24 cellular contexts compared by ENCODE assay signal in genomic region chr13:49366841-49367240, GRCh38.
DNase-seq lines count a peak whose midpoint lies in the region; TF ChIP-seq lines count a peak whose summit lies in the region.
"Had no signal": no experiment of that assay in that cellular context is flagged by ENCODE, and none has a peak within 500 bp of the region (broad histone marks: within the 10 kb centered on the region; RNA-seq: fewer than 3 reads in every experiment).

No MANE protein-coding gene starts in this region.

- TF ChIP-seq CTCF in fibroblast of pulmonary artery (IDR thresholded peaks at IDR 0.05; ENCODE audit: low read length, missing control alignments) (no peak), transverse colon (IDR thresholded peaks at IDR 0.05) (no peak), brain microvascular endothelial cell (IDR thresholded peaks at IDR 0.05; ENCODE audit: low read depth, low read length, missing control alignments) (no peak), left ventricle myocardium inferior (IDR thresholded peaks at IDR 0.05; ENCODE audit: borderline replicate concordance) (no peak)

- H3K79me2 ChIP-seq in GM23248 (ENCODE audit: insufficient read depth) = no peaks in the 10 kb centered on the region

- intact Hi-C loops in transverse colon (cut with DNase I; ENCODE audit: low total_unique reads) = no loop called here
- intact Hi-C loops in left ventricle myocardium inferior (cut with micrococcal nuclease) = no loop called here

- H3K9ac ChIP-seq in GM23248 = no peak overlapping the region

- no peak for TF ChIP-seq EP300 in transverse colon (IDR thresholded peaks at IDR 0.05; ENCODE audit: low read depth)

- H3K9me3 ChIP-seq in GM23248 (ENCODE audit: low read depth) = no peaks in the 10 kb centered on the region
- H3K9me3 ChIP-seq in transverse colon = peaks cover 10 to 12% of the 10 kb centered on the region in 2 donors
- H3K9me3 ChIP-seq in left ventricle myocardium inferior (replicated peaks) = peaks cover 18% of the 10 kb centered on the region
- H3K9me3 ChIP-seq: neutrophil had no signal

- no peak overlapping the region for H3K4me2 ChIP-seq in GM23248 (ENCODE audit: unreplicated experiment)

- no peaks in the 10 kb centered on the region for H3K9me2 ChIP-seq in GM23248 (ENCODE audit: insufficient read depth)

- H4K20me1 ChIP-seq in GM23248 (ENCODE audit: insufficient read depth) = no peaks in the 10 kb centered on the region

- peaks cover 8% of the 10 kb centered on the region; the same call in 1 of the 2 replicates for H3F3A ChIP-seq in GM23248 (ENCODE audit: insufficient read depth)

- no peaks in the 10 kb centered on the region for H3K27me3 ChIP-seq in GM23248 (replicated peaks; ENCODE audit: insufficient read depth)
- no peaks in the 10 kb centered on the region for H3K27me3 ChIP-seq in transverse colon
- H3K27me3 ChIP-seq in brain microvascular endothelial cell (replicated peaks) = no peaks in the 10 kb centered on the region
- no peaks in the 10 kb centered on the region for H3K27me3 ChIP-seq in left ventricle myocardium inferior (ENCODE audit: low read depth)
- H3K27me3 ChIP-seq: neutrophil, right lobe of liver had no signal

- H2AFZ ChIP-seq in GM23248 = no peak overlapping the region

- H3K4me1 ChIP-seq in GM23248 (ENCODE audit: insufficient read depth) = peaks cover 19% of the 10 kb centered on the region
- H3K4me1 ChIP-seq in transverse colon = peaks cover 0 to 16% (median 8%) of the 10 kb centered on the region in 4 donors
- peaks cover 14% of the 10 kb centered on the region for H3K4me1 ChIP-seq in left ventricle myocardium inferior
- H3K4me1 ChIP-seq: right lobe of liver had no signal

- H3K36me3 ChIP-seq in GM23248 (ENCODE audit: low read depth) (no peaks in the 10 kb centered on the region), transverse colon (peaks cover 0 to 7% (median 0%) of the 10 kb centered on the region in 4 donors), brain microvascular endothelial cell (replicated peaks) (no peaks in the 10 kb centered on the region), left ventricle myocardium inferior (peaks cover 33% of the 10 kb centered on the region)
- H3K36me3 ChIP-seq: neutrophil, right lobe of liver had no signal

- H3K4me3 ChIP-seq in GM23248 (no peak overlapping the region), fibroblast of pulmonary artery (replicated peaks; ENCODE audit: low read depth, low read length) (no peak overlapping the region), transverse colon (no peak overlapping the region), brain microvascular endothelial cell (ENCODE audit: low read depth, low read length) (no peak overlapping the region), left ventricle myocardium inferior (no peak overlapping the region)
- H3K4me3 ChIP-seq: right lobe of liver had no signal

- DNase-seq in GM23248 (peak; percentile 25), amniotic epithelial cell (ENCODE audit: low read depth) (peak; percentile 15), fibroblast of pulmonary artery (ENCODE audit: low read depth) (peak; percentile 34), transverse colon (no peak), brain microvascular endothelial cell (no peak), left ventricle myocardium inferior (no peak)
- no peak for DNase-seq in activated CD8-positive, alpha-beta memory T cell treated with anti-CD3 and anti-CD28 coated beads, Interleukin-2, amount 50 U/mL, for 4 hours
- DNase-seq: activated CD8-positive, alpha-beta T cell treated with anti-CD3 and anti-CD28 coated beads for 36 hours; activated naive CD4-positive, alpha-beta T cell treated with anti-CD3 and anti-CD28 coated beads for 36 hours; amygdala; Calu3; DMS79 treated with DMSO at 0.1 percent for 48 hours; effector CD4-positive, alpha-beta T cell; H7; MV-4-11; naive B cell; NCI-H1436 treated with DMSO at 0.1 percent for 48 hours; NCI-H226; NCI-H526 treated with DMSO at 0.1 percent for 48 hours; right lobe of liver; SIG-M5; stimulated activated CD4-positive, alpha-beta T cell treated with anti-CD3 and anti-CD28 coated beads, Interleukin-12 subunit alpha, Interleukin-12 subunit beta, amount 100 ng/mL, for 4 hours; stimulated activated CD4-positive, alpha-beta T cell treated with anti-CD3 and anti-CD28 coated beads, Interleukin-4, amount 100 ng/mL, for 1 hour had no signal

- H3K27ac ChIP-seq in GM23248 (no peak overlapping the region), transverse colon (peak overlapping the region; percentile 8 to 69 (median 61)), brain microvascular endothelial cell (no peak overlapping the region), left ventricle myocardium inferior (replicated peaks) (no peak overlapping the region)
- H3K27ac ChIP-seq: neutrophil had no signal

- in situ Hi-C loops in GM23248 (cut with MboI) = no loop called here
- in situ Hi-C loops in transverse colon (cut with MboI; ENCODE audit: low pct_ligation_motif_present in 1 of 4, low pct_unique_long_range_greater_than_20kb in 1 of 4, low sequenced_read_pairs in 3 of 4) = no loop called here
- in situ Hi-C loops in brain microvascular endothelial cell (cut with HindIII; ENCODE audit: low pct_ligation_motif_present, low sequenced_read_pairs) = no loop called here

- WGBS in GM23248 (ENCODE audit: low coverage in 1 of 2, low lambda C conversion rate in 2 of 2, missing lambda C conversion rate in 2 of 2), 2 experiments = 30 to 48% methylated on average over 2 of the region's 2 CpGs
- 55% methylated on average over 2 of the region's 2 CpGs; no CpG with 5 or more reads in 1 of the 2 donors for WGBS in transverse colon (ENCODE audit: low coverage in 1 of 2), 2 donors

- TF ChIP-seq POLR2A in transverse colon (IDR thresholded peaks at IDR 0.05) = no peak

Comparison
In these comparisons a context has a peak if more than half of its experiments do, and no peak if none do; other contexts are left out.
1. DNase-seq: peak in GM23248 (single experiment), amniotic epithelial cell (single experiment) and fibroblast of pulmonary artery (single experiment); none in transverse colon (single experiment), brain microvascular endothelial cell (single experiment), left ventricle myocardium inferior (single experiment) and activated CD8-positive, alpha-beta memory T cell treated with anti-CD3 and anti-CD28 coated beads, Interleukin-2, amount 50 U/mL, for 4 hours (single experiment).
2. H3K27ac ChIP-seq: peak in transverse colon (4 of 4); none in GM23248 (single experiment), brain microvascular endothelial cell (single experiment) and left ventricle myocardium inferior (single experiment).